14 cellular contexts compared by ENCODE assay signal in genomic region chr12:108820700-108821406, GRCh38. TPM values are rescaled to one million over a fixed set of nuclear protein-coding genes. Genes with fewer than 3 reads are reported as not detected.
DNase-seq lines count a peak whose midpoint lies in the region; ATAC-seq, FAIRE-seq and TF ChIP-seq lines count a peak whose summit lies in the region.
"Had no signal": no experiment of that assay in that cellular context is flagged by ENCODE, and none has a peak within 500 bp of the region (broad histone marks: within the 10 kb centered on the region; RNA-seq: fewer than 3 reads in every experiment).

No MANE protein-coding gene starts in this region.

- H3K9me1 ChIP-seq in endothelial cell of umbilical vein (replicated peaks; ENCODE audit: control insufficient read depth, extremely low read depth, insufficient read depth, low read length), result no peaks in the 10 kb centered on the region

- FAIRE-seq in endothelial cell of umbilical vein (lab: Jason Lieb, UNC), result no peak

- intact Hi-C loops in endothelial cell of umbilical vein (cut with micrococcal nuclease), result loop anchor here (5.0 kb wide), 1 partner anchor 131 kb away; no protein-coding TSS in a partner anchor
- intact Hi-C loops in posterior vena cava (cut with DNase I), result no loop called here
- intact Hi-C loops in uterus (cut with DNase I; ENCODE audit: low total_unique reads), result no loop called here

- POLR2A ChIA-PET in endothelial cell of umbilical vein (lab: Charles Lee), result interaction anchor here (0.7 to 1.5 kb wide), 2 partner anchors 17 to 29 kb away, joined by 3 to 4 read pairs; no protein-coding TSS in a partner anchor

- peaks cover 5% of the 10 kb centered on the region; the same call in 1 of the 2 replicates for H3K36me3 ChIP-seq in OCI-LY1 (ENCODE audit: insufficient read depth, low read length)
- H3K36me3 ChIP-seq in endothelial cell of umbilical vein (ENCODE audit: control insufficient read depth in 2 of 2, extremely low read depth in 1 of 2, insufficient read depth in 2 of 2, low read length in 2 of 2), result peaks cover 12 to 29% of the 10 kb centered on the region in 2 experiments
- H3K36me3 ChIP-seq in uterus, result no peaks in the 10 kb centered on the region

- no TSS peak for BruUV-seq in endothelial cell of umbilical vein (replicated peaks; lab: Mats Ljungman, UMichigan)

- TF ChIP-seq CTCF in OCI-LY1 (IDR thresholded peaks at IDR 0.05; ENCODE audit: low read length) (no peak), endothelial cell of umbilical vein (IDR thresholded peaks at IDR 0.05; ENCODE audit: extremely low read depth in 1 of 2, insufficient read depth in 1 of 2, low read depth in 1 of 2, low read length in 2 of 2) (no peak), uterus (IDR thresholded peaks at IDR 0.05) (no peak)

- no peaks in the 10 kb centered on the region for H3K9me2 ChIP-seq in OCI-LY1 (ENCODE audit: low read depth, low read length)

- dilution Hi-C loops in endothelial cell of umbilical vein (cut with MboI; ENCODE audit: extremely low pct_ligation_motif_present, low sequenced_read_pairs), result no loop called here

- no peaks in the 10 kb centered on the region; the same call in 1 of the 2 replicates for H3K79me2 ChIP-seq in OCI-LY1 (ENCODE audit: insufficient read depth, low read length)
- H3K79me2 ChIP-seq in endothelial cell of umbilical vein (ENCODE audit: control insufficient read depth, insufficient read depth, low read length), result peaks cover 58% of the 10 kb centered on the region

- H2AFZ ChIP-seq in OCI-LY1 (ENCODE audit: low read length) (no peak overlapping the region), endothelial cell of umbilical vein (ENCODE audit: low read depth, low read length) (no peak overlapping the region)

- H3K4me3 ChIP-seq in OCI-LY1 (ENCODE audit: low read depth, low read length, poor library complexity, severe bottlenecking) (no peak overlapping the region), endothelial cell of umbilical vein (replicated peaks in 1 of 3; ENCODE audit: insufficient read depth in 1 of 3, low read depth in 1 of 3, low read length in 3 of 3) (no peak overlapping the region), uterus (no peak overlapping the region)

- H3K27me3 ChIP-seq in OCI-LY1 (ENCODE audit: insufficient read depth, low read length), result no peaks in the 10 kb centered on the region
- no peaks in the 10 kb centered on the region for H3K27me3 ChIP-seq in endothelial cell of umbilical vein (ENCODE audit: control insufficient read depth in 2 of 2, insufficient read depth in 2 of 2, low read length in 2 of 2)
- no peaks in the 10 kb centered on the region for H3K27me3 ChIP-seq in uterus

- peaks cover 7% of the 10 kb centered on the region; the same call in 1 of the 2 replicates for H3F3A ChIP-seq in OCI-LY1 (ENCODE audit: insufficient read depth, low read length)

- CTCF ChIA-PET in endothelial cell of umbilical vein (lab: Charles Lee), result interaction anchor here (0.8 to 1.9 kb wide), 4 partner anchors 17 to 32 kb away, joined by 3 to 8 read pairs (median 4); no protein-coding TSS in a partner anchor

- no peak for TF ChIP-seq POLR2A in endothelial cell of umbilical vein (IDR thresholded peaks at IDR 0.05; ENCODE audit: low read depth, low read length)
- TF ChIP-seq POLR2A in uterus (IDR thresholded peaks at IDR 0.05), result no peak

- ATAC-seq in GM18502 (IDR thresholded peaks at IDR 0.05; ENCODE audit: poor library complexity, unreplicated experiment) (no peak), GM18907 (IDR thresholded peaks at IDR 0.05; ENCODE audit: unreplicated experiment) (no peak)
- ATAC-seq: naive thymus-derived CD8-positive, alpha-beta T cell had no signal

- H3K27ac ChIP-seq in OCI-LY1 (ENCODE audit: low read depth, low read length, poor library complexity, severe bottlenecking) (peak overlapping the region; percentile 96), endothelial cell of umbilical vein (ENCODE audit: insufficient read depth, low read depth, low read length) (peak overlapping the region; percentile 7), uterus (peak overlapping the region in 1 of 2 donors; percentile 23)

- H4K20me1 ChIP-seq in OCI-LY1 (ENCODE audit: insufficient read depth, low read length) (no peaks in the 10 kb centered on the region), endothelial cell of umbilical vein (replicated peaks; ENCODE audit: control insufficient read depth, extremely low read depth, insufficient read depth, low read length) (no peaks in the 10 kb centered on the region)

- peaks cover 86% of the 10 kb centered on the region for H3K4me1 ChIP-seq in OCI-LY1 (ENCODE audit: insufficient read depth, low read length, severe bottlenecking)
- H3K4me1 ChIP-seq in endothelial cell of umbilical vein (ENCODE audit: control insufficient read depth, extremely low read depth, insufficient read depth, low read length), result peaks cover 53% of the 10 kb centered on the region
- H3K4me1 ChIP-seq in uterus, result peaks cover 6 to 8% of the 10 kb centered on the region in 2 donors

- DNase-seq in CD1c-positive myeloid dendritic cell (ENCODE audit: extremely low spot score) (peak; percentile 51), endothelial cell of umbilical vein (ENCODE audit: low read depth, low spot score) (no peak), posterior vena cava (ENCODE audit: low spot score) (peak; percentile 82), GM19240 (ENCODE audit: insufficient read length, low spot score) (no peak), uterus (no peak)
- DNase-seq: activated CD4-positive, CD25-positive, alpha-beta regulatory T cell treated with anti-CD3 and anti-CD28 coated beads, Interleukin-2, amount 50 U/mL, for 72 hours; central memory CD4-positive, alpha-beta T cell; naive thymus-derived CD8-positive, alpha-beta T cell; NCI-H446; SHP77 treated with DMSO at 0.1 percent for 48 hours had no signal

- H3K9me3 ChIP-seq in OCI-LY1 (ENCODE audit: low read length) (no peaks in the 10 kb centered on the region), endothelial cell of umbilical vein (replicated peaks; ENCODE audit: control insufficient read depth, insufficient read depth, low read length) (no peaks in the 10 kb centered on the region), uterus (no peaks in the 10 kb centered on the region)

- H3K4me2 ChIP-seq in OCI-LY1 (ENCODE audit: low read length) (no peak overlapping the region), endothelial cell of umbilical vein (ENCODE audit: insufficient read depth, low read length) (no peak overlapping the region)

- no peak overlapping the region for H3K9ac ChIP-seq in OCI-LY1 (ENCODE audit: low read length)
- no peak overlapping the region for H3K9ac ChIP-seq in endothelial cell of umbilical vein (replicated peaks; ENCODE audit: extremely low read depth, insufficient read depth, low read length)

TF ChIP-seq in endothelial cell of umbilical vein, 7 proteins besides CTCF, POLR2A, EP300 and RAD21:
- TF ChIP-seq GATA2 (IDR thresholded peaks at IDR 0.05; ENCODE audit: insufficient read depth, insufficient read length, low read depth, low read length) (no peak), EZH2 (IDR thresholded peaks at IDR 0.05; ENCODE audit: borderline replicate concordance, low read depth, low read length, severe bottlenecking) (no peak), MYC (IDR thresholded peaks at IDR 0.05; ENCODE audit: low read depth, low read length) (no peak), FOS (IDR thresholded peaks at IDR 0.05; ENCODE audit: borderline replicate concordance, insufficient read depth, low read length) (no peak), POLR2AphosphoS5 (IDR thresholded peaks at IDR 0.05; ENCODE audit: insufficient read depth, low read depth, low read length) (no peak), MAX (IDR thresholded peaks at IDR 0.05; ENCODE audit: insufficient read depth, insufficient read length) (no peak), JUN (IDR thresholded peaks at IDR 0.05; ENCODE audit: borderline replicate concordance, insufficient read depth, insufficient read length, low read depth) (no peak)

RNA-seq across cellular contexts. Expression of gene SSH1, which starts 36.5 kb away (rescaled TPM):
- total RNA-seq in endothelial cell of umbilical vein (57.5 and 71.4 TPM in 2 replicates), posterior vena cava (10 to 100 TPM; 34.7 to 43.9 TPM), uterus (10 to 100 TPM in 2 of 4 donors, 1 to 10 TPM in 2; 8.7 to 55.4 (median 10.7) TPM)
- polyA plus RNA-seq in endothelial cell of umbilical vein, result 20.2 and 20.6 TPM in 2 replicates
- polyA plus RNA-seq in endothelial cell of umbilical vein (2011; cell fraction: cytosol; rRNA removed), result 14.9 and 18.6 TPM in 2 replicates
- polyA plus RNA-seq in endothelial cell of umbilical vein (2011; cell fraction: nucleus; rRNA removed), result 81.2 and 96.3 TPM in 2 replicates
- polyA plus RNA-seq in endothelial cell of umbilical vein (2012), result 24.5 and 25.2 TPM in 2 replicates
- polyA minus RNA-seq in endothelial cell of umbilical vein, result 93.7 and 104 TPM in 2 replicates
- polyA minus RNA-seq in endothelial cell of umbilical vein (2011; cell fraction: cytosol; rRNA and poly(A)+ RNA removed), result 11.3 TPM
- 107 and 110 TPM in 2 replicates for polyA minus RNA-seq in endothelial cell of umbilical vein (2011; cell fraction: nucleus; rRNA and poly(A)+ RNA removed)

RNA-seq across cellular contexts. Expression of gene DAO, which starts 59.0 kb away (rescaled TPM):
- total RNA-seq in endothelial cell of umbilical vein (not detected in 2 replicates), posterior vena cava (under 1 TPM in 1 of 2 donors, not detected in 1; 0.28 TPM), uterus (not detected)
- not detected in 2 replicates for polyA plus RNA-seq in endothelial cell of umbilical vein
- polyA plus RNA-seq in endothelial cell of umbilical vein (2011; cell fraction: cytosol; rRNA removed), result not detected in 2 replicates
- polyA plus RNA-seq in endothelial cell of umbilical vein (2011; cell fraction: nucleus; rRNA removed), result not detected in 2 replicates
- not detected in 2 replicates for polyA plus RNA-seq in endothelial cell of umbilical vein (2012)
- not detected in 2 replicates for polyA minus RNA-seq in endothelial cell of umbilical vein
- polyA minus RNA-seq in endothelial cell of umbilical vein (2011; cell fraction: cytosol; rRNA and poly(A)+ RNA removed), result not detected
- not detected in 2 replicates for polyA minus RNA-seq in endothelial cell of umbilical vein (2011; cell fraction: nucleus; rRNA and poly(A)+ RNA removed)
- total RNA-seq: naive thymus-derived CD8-positive, alpha-beta T cell had no signal
- polyA plus RNA-seq: BJ; naive thymus-derived CD8-positive, alpha-beta T cell had no signal

Comparison
In these comparisons a context has a peak if more than half of its experiments do, and no peak if none do; other contexts are left out.
1. DNase-seq: peak in CD1c-positive myeloid dendritic cell (single experiment) and posterior vena cava (single experiment); none in endothelial cell of umbilical vein (single experiment), GM19240 (single experiment) and uterus (0 of 2).